15 cellular contexts compared by ENCODE assay signal in the genomic region with DNA sequence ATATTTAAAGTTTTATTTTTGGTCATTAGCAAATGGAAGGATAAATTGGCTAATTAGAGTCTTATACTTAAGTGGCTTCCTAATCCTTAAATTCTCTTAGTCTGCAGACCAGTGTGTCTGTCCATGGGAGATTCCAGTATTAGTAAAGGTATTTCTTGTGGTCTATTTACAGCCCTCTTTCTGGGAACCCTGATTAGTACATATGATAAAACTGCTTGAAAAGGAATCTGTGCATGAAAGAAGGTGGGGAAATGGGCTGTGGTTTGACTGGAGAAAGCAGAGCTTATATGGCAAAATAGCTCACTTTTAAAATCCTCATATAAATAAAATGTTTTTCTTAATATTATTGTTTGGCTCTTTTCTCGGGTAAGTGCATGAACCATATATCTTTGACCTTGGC.
DNase-seq lines count a peak whose midpoint lies in the region; ATAC-seq, FAIRE-seq and TF ChIP-seq lines count a peak whose summit lies in the region.
"Had no signal": no experiment of that assay in that cellular context is flagged by ENCODE, and none has a peak within 500 bp of the region (broad histone marks: within the 10 kb centered on the region; RNA-seq: fewer than 3 reads in every experiment).

No MANE protein-coding gene starts in this region.

- no peaks in the 10 kb centered on the region for H3K4me1 ChIP-seq in K562 (replicated peaks in 1 of 2; ENCODE audit: control insufficient read depth in 2 of 2, insufficient read depth in 2 of 2, low read length in 2 of 2)
- H3K4me1 ChIP-seq in trophoblast cell (ENCODE audit: control insufficient read depth in 1 of 2, insufficient read depth in 2 of 2, low read length in 2 of 2) = no peaks in the 10 kb centered on the region
- H3K4me1 ChIP-seq: HAP-1 had no signal

- H2BK120ac ChIP-seq in trophoblast cell (ENCODE audit: insufficient read depth, low read length, poor library complexity) = no peak overlapping the region

- BruUV-seq in K562 (replicated peaks; lab: Mats Ljungman, UMichigan) = no TSS peak

- no peak for TF ChIP-seq POLR2A in K562 (conservative IDR thresholded peaks at IDR 0.05)

- no peak overlapping the region for H3K18ac ChIP-seq in trophoblast cell (ENCODE audit: low read length)

- intact Hi-C loops in K562 (cut with micrococcal nuclease) = no loop called here

- in situ Hi-C loops in K562 (cut with MboI) = no loop called here

- H3K9me3 ChIP-seq in K562 (replicated peaks; ENCODE audit: control insufficient read depth, insufficient read depth, low read depth, low read length) = no peaks in the 10 kb centered on the region
- H3K9me3 ChIP-seq in trophoblast cell (ENCODE audit: insufficient read depth, low read depth, low read length) = no peaks in the 10 kb centered on the region
- H3K9me3 ChIP-seq: HAP-1 had no signal

- no peak for TF ChIP-seq CTCF in K562 (IDR thresholded peaks at IDR 0.05 in 2 of 3, conservative IDR thresholded peaks at IDR 0.05 in 1 of 3; ENCODE audit: insufficient read depth in 2 of 3, low read depth in 1 of 3, low read length in 3 of 3)
- no peak for TF ChIP-seq CTCF in retinal pigment epithelial cell (conservative IDR thresholded peaks at IDR 0.05; ENCODE audit: low read depth, low read length)

- ATAC-seq in K562 (no peak), HG02981 (IDR thresholded peaks at IDR 0.05; ENCODE audit: unreplicated experiment) (no peak), esophagus mucosa (no peak)

- H3K4me2 ChIP-seq in K562 (ENCODE audit: insufficient read depth, low read length) (no peak overlapping the region), trophoblast cell (ENCODE audit: low read length) (no peak overlapping the region)

- FAIRE-seq in K562 (lab: Jason Lieb, UNC) = no peak
- FAIRE-seq: A204.1, H1 had no signal

- H3K36me3 ChIP-seq in K562 (ENCODE audit: control insufficient read depth, insufficient read depth, low read length) (no peaks in the 10 kb centered on the region), trophoblast cell (ENCODE audit: control insufficient read depth in 1 of 2, insufficient read depth in 2 of 2, low read length in 2 of 2) (no peaks in the 10 kb centered on the region)
- H3K36me3 ChIP-seq: HAP-1 had no signal

- H2AK5ac ChIP-seq in trophoblast cell (ENCODE audit: low read length) = no peak overlapping the region

- H4K12ac ChIP-seq in trophoblast cell (ENCODE audit: low read depth, low read length) = no peak overlapping the region

- 0% methylated on average over 1 of the region's 1 CpG for WGBS in K562 (ENCODE audit: insufficient coverage, low coverage, missing lambda C conversion rate)
- no CpG with 5 or more reads among the region's 1 CpG for WGBS in trophoblast cell (ENCODE audit: extremely low coverage, insufficient coverage, insufficient read length)

- H3K14ac ChIP-seq in trophoblast cell (ENCODE audit: low read length) = no peak overlapping the region

- no peak overlapping the region for H4K8ac ChIP-seq in trophoblast cell (ENCODE audit: low read depth, low read length)

- H2AFZ ChIP-seq in K562 (ENCODE audit: low read depth, low read length) = no peak overlapping the region
- H2AFZ ChIP-seq in trophoblast cell (ENCODE audit: insufficient read depth, low read length, poor library complexity) = no peak overlapping the region

- H3K4ac ChIP-seq in trophoblast cell (ENCODE audit: low read depth, low read length) = no peak overlapping the region

- H3K9me1 ChIP-seq in K562 (ENCODE audit: control insufficient read depth, insufficient read depth, low read length) = no peaks in the 10 kb centered on the region

- CTCF ChIA-PET in K562 (lab: Yijun Ruan, JAX; ENCODE audit: low intra/inter-chr PET ratio) = no interaction called here

- H3K27ac ChIP-seq in K562 (ENCODE audit: extremely low read depth, low read depth, low read length) = no peak overlapping the region
- no peak overlapping the region for H3K27ac ChIP-seq in trophoblast cell (ENCODE audit: low read depth, low read length)
- H3K27ac ChIP-seq: HL-60 had no signal

- TF ChIP-seq RAD21 in K562 (CRISPR knock-in tag; conservative IDR thresholded peaks at IDR 0.05 in 1 of 2, IDR thresholded peaks at IDR 0.05 in 1 of 2) = no peak

- H3K4me3 ChIP-seq in K562 (no peak overlapping the region), retinal pigment epithelial cell (ENCODE audit: low read length) (no peak overlapping the region), trophoblast cell (ENCODE audit: low read depth, low read length) (no peak overlapping the region)
- H3K4me3 ChIP-seq: HAP-1 had no signal

- H3K9ac ChIP-seq in K562 (ENCODE audit: insufficient read depth in 1 of 2, low read depth in 2 of 2, low read length in 2 of 2) (no peak overlapping the region), trophoblast cell (ENCODE audit: low read length) (no peak overlapping the region)

- DNase-seq in D341Med (ENCODE audit: low spot score) (peak; percentile 39), NCI-H82 (lab: John Stamatoyannopoulos, UW) (peak; percentile 65), K562 (ENCODE audit: extremely low read depth in 1 of 4, low spot score in 3 of 4) (no peak), retinal pigment epithelial cell (ENCODE audit: low read depth) (peak; percentile 93), trophoblast cell (no peak)
- DNase-seq: C1 segment of cervical spinal cord; CD4-positive, alpha-beta T cell; DMS53; KBM-7 had no signal

- no peak overlapping the region for H2BK5ac ChIP-seq in trophoblast cell (ENCODE audit: low read depth, low read length, poor library complexity)

- peaks cover 4% of the 10 kb centered on the region for H3K79me1 ChIP-seq in trophoblast cell (ENCODE audit: low read length)

- no peak overlapping the region for H2BK12ac ChIP-seq in trophoblast cell (ENCODE audit: low read length)

- no peak overlapping the region for H4K91ac ChIP-seq in trophoblast cell (ENCODE audit: low read depth, low read length)

- POLR2A ChIA-PET in K562 (lab: Yijun Ruan, JAX) = no interaction called here

- H3K79me2 ChIP-seq in K562 (ENCODE audit: control insufficient read depth, insufficient read depth, low read length) (no peaks in the 10 kb centered on the region), trophoblast cell (ENCODE audit: control insufficient read depth, insufficient read depth, low read length, poor library complexity) (no peaks in the 10 kb centered on the region)

- H4K20me1 ChIP-seq in K562 (replicated peaks; ENCODE audit: control insufficient read depth, insufficient read depth, low read length) = no peaks in the 10 kb centered on the region

- TF ChIP-seq EP300 in K562 (IDR thresholded peaks at IDR 0.05; ENCODE audit: low read length) = no peak

- no peak overlapping the region for H3K23ac ChIP-seq in trophoblast cell (ENCODE audit: low read length)

- H3K27me3 ChIP-seq in K562 (ENCODE audit: control insufficient read depth in 2 of 2, insufficient read depth in 2 of 2, low read length in 2 of 2) = no peaks in the 10 kb centered on the region; a peak in 1 of 5 replicates
- no peaks in the 10 kb centered on the region for H3K27me3 ChIP-seq in trophoblast cell (ENCODE audit: insufficient read depth, low read length)

TF ChIP-seq in K562, 482 proteins besides CTCF, POLR2A, EP300 and RAD21:
- TF ChIP-seq NR2C2 (CRISPR knock-in tag; IDR thresholded peaks at IDR 0.05) (no peak), NR2C2 (tag; IDR thresholded peaks at IDR 0.05) (peak; percentile 28; the same call in 1 of the 2 replicates), ZNF431 (CRISPR knock-in tag; IDR thresholded peaks at IDR 0.05) (no peak), NFATC3 (IDR thresholded peaks at IDR 0.05) (no peak)
TF ChIP-seq in K562: peak in this region for 1.

Comparison
In these comparisons a context has a peak if more than half of its experiments do, and no peak if none do; other contexts are left out.
1. DNase-seq: peak in D341Med (single experiment), NCI-H82 (single experiment) and retinal pigment epithelial cell (single experiment); none in K562 (0 of 4) and trophoblast cell (0 of 2).